In genomic region chr10:121662945-121663917, GRCh38 we compare ENCODE assay signal across 10 cellular contexts.
DNase-seq lines count a peak whose midpoint lies in the region; ATAC-seq and TF ChIP-seq lines count a peak whose summit lies in the region.
"Had no signal": no experiment of that assay in that cellular context is flagged by ENCODE, and none has a peak within 500 bp of the region (broad histone marks: within the 10 kb centered on the region; RNA-seq: fewer than 3 reads in every experiment).

No MANE protein-coding gene starts in this region.

- no peak overlapping the region for H3K9ac ChIP-seq in endodermal cell (ENCODE audit: extremely low read depth, low read length, poor library complexity, severe bottlenecking)

- H3K27me3 Mint-ChIP-seq in endodermal cell (ENCODE audit: insufficient read depth): peaks cover 2% of the 10 kb centered on the region
- H3K27me3 Mint-ChIP-seq: CD4-positive, CD25-positive, alpha-beta regulatory T cell had no signal

- H3K36me3 ChIP-seq in endodermal cell (ENCODE audit: control insufficient read depth, insufficient read depth, low read length) (no peaks in the 10 kb centered on the region), vagina (no peaks in the 10 kb centered on the region)

- ATAC-seq in HG03439 (IDR thresholded peaks at IDR 0.05; ENCODE audit: unreplicated experiment) (no peak), GM18502 (IDR thresholded peaks at IDR 0.05; ENCODE audit: poor library complexity, unreplicated experiment) (no peak)

- H3K4me1 ChIP-seq in endodermal cell (ENCODE audit: control insufficient read depth, insufficient read depth, low read length): no peaks in the 10 kb centered on the region
- peaks cover 29% of the 10 kb centered on the region for H3K4me1 ChIP-seq in vagina

- intact Hi-C loops in vagina (cut with DNase I): no loop called here

- H3K27me3 ChIP-seq in endodermal cell (ENCODE audit: control insufficient read depth, insufficient read depth, low read length, poor library complexity, severe bottlenecking) (no peaks in the 10 kb centered on the region), vagina (no peaks in the 10 kb centered on the region)

- WGBS in endodermal cell (ENCODE audit: insufficient coverage in 1 of 2, insufficient read length in 1 of 2), 2 experiments: 59 to 61% methylated on average over 6 to 11 of the region's 11 CpGs

- H3K4me3 ChIP-seq in NB4 (ENCODE audit: low read depth, low read length) (no peak overlapping the region), endodermal cell (ENCODE audit: low read length) (no peak overlapping the region), retinal pigment epithelial cell (ENCODE audit: low read length) (no peak overlapping the region), vagina (no peak overlapping the region)

- H3K9me3 ChIP-seq in endodermal cell (ENCODE audit: control insufficient read depth, low read length) (peaks cover 15% of the 10 kb centered on the region), vagina (no peaks in the 10 kb centered on the region)

- peaks cover 9% of the 10 kb centered on the region for H3K4me1 Mint-ChIP-seq in endodermal cell
- H3K4me1 Mint-ChIP-seq: CD4-positive, CD25-positive, alpha-beta regulatory T cell had no signal

- TF ChIP-seq POLR2A in NB4 (IDR thresholded peaks at IDR 0.05; ENCODE audit: extremely low read depth, insufficient read length) (no peak), vagina (IDR thresholded peaks at IDR 0.05) (no peak)

- H3K9me3 Mint-ChIP-seq in endodermal cell: peaks cover 8% of the 10 kb centered on the region

- peak; percentile 66 for TF ChIP-seq CTCF in NB4 (IDR thresholded peaks at IDR 0.05; ENCODE audit: low read depth, low read length)
- TF ChIP-seq CTCF in endodermal cell (conservative IDR thresholded peaks at IDR 0.05): peak; percentile 89
- TF ChIP-seq CTCF in retinal pigment epithelial cell (conservative IDR thresholded peaks at IDR 0.05; ENCODE audit: low read depth, low read length): peak; percentile 60
- no peak for TF ChIP-seq CTCF in vagina (IDR thresholded peaks at IDR 0.05)

- DNase-seq in activated T-cell treated with anti-CD3 and anti-CD28 coated beads, Interleukin-2, amount 50 U/mL, for 48 hours: peak; percentile 19 to 30
- DNase-seq in activated T-cell treated with anti-CD3 and anti-CD28 coated beads for 4 hours (no peak), NB4 (ENCODE audit: low read depth) (peak; percentile 45), endodermal cell (peak; percentile 92), retinal pigment epithelial cell (ENCODE audit: low read depth) (no peak), vagina (ENCODE audit: extremely low spot score in 2 of 2) (no peak)
- DNase-seq: activated gamma-delta T cell treated with Interleukin-2 at 50 U/mL for 16 hours; CD4-positive, CD25-positive, alpha-beta regulatory T cell had no signal

- H3K27ac Mint-ChIP-seq in endodermal cell: no peak overlapping the region
- H3K27ac Mint-ChIP-seq: CD4-positive, CD25-positive, alpha-beta regulatory T cell had no signal

- H3K36me3 Mint-ChIP-seq in endodermal cell (ENCODE audit: low read depth): no peaks in the 10 kb centered on the region
- H3K36me3 Mint-ChIP-seq: CD4-positive, CD25-positive, alpha-beta regulatory T cell had no signal

- no peak overlapping the region for H3K4me3 Mint-ChIP-seq in endodermal cell
- H3K4me3 Mint-ChIP-seq: CD4-positive, CD25-positive, alpha-beta regulatory T cell had no signal

- H3K27ac ChIP-seq in endodermal cell (ENCODE audit: low read depth, low read length) (no peak overlapping the region), vagina (no peak overlapping the region)

Comparison
In these comparisons a context has a peak if more than half of its experiments do, and no peak if none do; other contexts are left out.
1. DNase-seq: peak in activated T-cell treated with anti-CD3 and anti-CD28 coated beads, Interleukin-2, amount 50 U/mL, for 48 hours (2 of 2), NB4 (single experiment) and endodermal cell (single experiment); none in activated T-cell treated with anti-CD3 and anti-CD28 coated beads for 4 hours (single experiment), retinal pigment epithelial cell (single experiment) and vagina (0 of 2).
2. CTCF ChIP-seq: peak in NB4 (single experiment), endodermal cell (single experiment) and retinal pigment epithelial cell (single experiment); none in vagina (0 of 3).